In genomic region chr20:50222568-50223320, GRCh38 we compare ENCODE assay signal across 1 cellular context.
TF ChIP-seq lines count a peak whose summit lies in the region.

No MANE protein-coding gene starts in this region.

TF ChIP-seq in IMR-90, 13 proteins besides CTCF, POLR2A, EP300 and RAD21 (continued from another document):
- TF ChIP-seq ELK1 (IDR thresholded peaks at IDR 0.05; ENCODE audit: borderline replicate concordance, low read depth, low read length): no peak
- TF ChIP-seq FOS (IDR thresholded peaks at IDR 0.05; ENCODE audit: low read depth, low read length): no peak
- TF ChIP-seq MAFK (IDR thresholded peaks at IDR 0.05; ENCODE audit: low read depth, low read length): no peak
